Comparison of ENCODE assay signal across 24 cellular contexts in genomic region chr10:104784452-104784851, GRCh38.
A peak's percentile ranks its signal among the peaks of the same experiment; 100 is the strongest.
DNase-seq lines count a peak whose midpoint lies in the region; ATAC-seq and TF ChIP-seq lines count a peak whose summit lies in the region.
"Had no signal": no experiment of that assay in that cellular context is flagged by ENCODE, and none has a peak within 500 bp of the region (broad histone marks: within the 10 kb centered on the region; RNA-seq: fewer than 3 reads in every experiment).

No MANE protein-coding gene starts in this region.

- no peaks in the 10 kb centered on the region for H3K4me1 Mint-ChIP-seq in activated CD8-positive, alpha-beta T cell treated with anti-CD3 and anti-CD28 coated beads for 36 hours (ENCODE audit: low read depth)
- H3K4me1 Mint-ChIP-seq: CD14-positive monocyte; CD4-positive, alpha-beta memory T cell; CD4-positive, CD25-positive, alpha-beta regulatory T cell; CD8-positive, alpha-beta memory T cell had no signal

- no peak overlapping the region for H3K4me3 Mint-ChIP-seq in activated CD8-positive, alpha-beta T cell treated with anti-CD3 and anti-CD28 coated beads for 36 hours
- H3K4me3 Mint-ChIP-seq: CD14-positive monocyte; CD4-positive, alpha-beta memory T cell; CD4-positive, CD25-positive, alpha-beta regulatory T cell; CD8-positive, alpha-beta memory T cell had no signal

- no peak for ATAC-seq in activated CD8-positive, alpha-beta T cell treated with anti-CD3 and anti-CD28 coated beads for 36 hours
- no peak for ATAC-seq in heart right ventricle

- no peak overlapping the region for H3K4me3 ChIP-seq in heart right ventricle
- H3K4me3 ChIP-seq: BLaER1 had no signal

- H3K27me3 Mint-ChIP-seq in activated CD8-positive, alpha-beta T cell treated with anti-CD3 and anti-CD28 coated beads for 36 hours: no peaks in the 10 kb centered on the region

- no peak overlapping the region for H3K27ac Mint-ChIP-seq in activated CD8-positive, alpha-beta T cell treated with anti-CD3 and anti-CD28 coated beads for 36 hours
- H3K27ac Mint-ChIP-seq: CD14-positive monocyte; CD4-positive, alpha-beta memory T cell; CD4-positive, CD25-positive, alpha-beta regulatory T cell; CD8-positive, alpha-beta memory T cell had no signal

- intact Hi-C loops in activated CD8-positive, alpha-beta T cell treated with anti-CD3 and anti-CD28 coated beads for 36 hours (cut with micrococcal nuclease): no loop called here
- intact Hi-C loops in heart right ventricle (cut with DNase I): no loop called here

- H3K9me3 ChIP-seq in heart right ventricle: no peaks in the 10 kb centered on the region
- H3K9me3 ChIP-seq: BE2C, BLaER1 had no signal

- no peaks in the 10 kb centered on the region for H3K36me3 Mint-ChIP-seq in activated CD8-positive, alpha-beta T cell treated with anti-CD3 and anti-CD28 coated beads for 36 hours (ENCODE audit: low read depth)
- H3K36me3 Mint-ChIP-seq: CD14-positive monocyte; CD4-positive, alpha-beta memory T cell; CD4-positive, CD25-positive, alpha-beta regulatory T cell; CD8-positive, alpha-beta memory T cell had no signal

- WGBS in heart right ventricle, 2 donors: 67 to 69% methylated on average over 2 of the region's 2 CpGs

- H3K27me3 ChIP-seq in heart right ventricle: peaks cover 0 to 19% (median 4%) of the 10 kb centered on the region in 7 donors
- H3K27me3 ChIP-seq: BE2C, BLaER1 had no signal

- no peak for TF ChIP-seq CTCF in activated CD8-positive, alpha-beta T cell treated with anti-CD3 and anti-CD28 coated beads for 36 hours (IDR thresholded peaks at IDR 0.05)
- TF ChIP-seq CTCF in heart right ventricle (IDR thresholded peaks at IDR 0.05) (no peak), GM10266 (IDR thresholded peaks at IDR 0.05; ENCODE audit: control insufficient read depth, insufficient read depth, low read depth, missing control alignments) (no peak)

- peak; percentile 31 for DNase-seq in globus pallidus (ENCODE audit: low spot score)
- peak; percentile 17 for DNase-seq in medulla oblongata (ENCODE audit: extremely low spot score)
- peak; percentile 49 for DNase-seq in pons (ENCODE audit: low spot score)
- no peak for DNase-seq in activated CD8-positive, alpha-beta T cell treated with anti-CD3 and anti-CD28 coated beads for 36 hours
- no peak for DNase-seq in heart right ventricle
- DNase-seq in NCI-H2029 (lab: John Stamatoyannopoulos, UW): no peak
- no peak for DNase-seq in GM10266 (ENCODE audit: extremely low spot score)
- DNase-seq: 8988T; ACHN; BE2C; C1 segment of cervical spinal cord; CD4-positive, alpha-beta memory T cell; CD4-positive, CD25-positive, alpha-beta regulatory T cell; CD8-positive, alpha-beta memory T cell; COR-L47; DMS 273 treated with DMSO at 0.1 percent for 48 hours; DMS153; DMS53; DMS79; DND-41; EL; GDM1 had no signal

- no peak overlapping the region for H3K27ac ChIP-seq in heart right ventricle
- H3K27ac ChIP-seq: BLaER1 had no signal

- POLR2A ChIA-PET in activated CD8-positive, alpha-beta T cell treated with anti-CD3 and anti-CD28 coated beads for 36 hours (lab: Charles Lee): interaction anchor here (0.6 kb wide), 1 partner anchor 589 kb away, joined by 3 read pairs; no protein-coding TSS in a partner anchor

- no peaks in the 10 kb centered on the region for H3K36me3 ChIP-seq in heart right ventricle
- H3K36me3 ChIP-seq: BE2C, BLaER1 had no signal

- no peaks in the 10 kb centered on the region for H3K4me1 ChIP-seq in heart right ventricle
- H3K4me1 ChIP-seq: BE2C, BLaER1 had no signal

- CTCF ChIA-PET in activated CD8-positive, alpha-beta T cell treated with anti-CD3 and anti-CD28 coated beads for 36 hours (lab: Charles Lee): no interaction called here

- peaks cover 1% of the 10 kb centered on the region for H3K9me3 Mint-ChIP-seq in activated CD8-positive, alpha-beta T cell treated with anti-CD3 and anti-CD28 coated beads for 36 hours

Comparison
In these comparisons a context has a peak if more than half of its experiments do, and no peak if none do; other contexts are left out.
1. DNase-seq: peak in globus pallidus (single experiment), medulla oblongata (single experiment) and pons (single experiment); none in activated CD8-positive, alpha-beta T cell treated with anti-CD3 and anti-CD28 coated beads for 36 hours (single experiment), heart right ventricle (0 of 2), NCI-H2029 (single experiment) and GM10266 (single experiment).